In the genomic region with DNA sequence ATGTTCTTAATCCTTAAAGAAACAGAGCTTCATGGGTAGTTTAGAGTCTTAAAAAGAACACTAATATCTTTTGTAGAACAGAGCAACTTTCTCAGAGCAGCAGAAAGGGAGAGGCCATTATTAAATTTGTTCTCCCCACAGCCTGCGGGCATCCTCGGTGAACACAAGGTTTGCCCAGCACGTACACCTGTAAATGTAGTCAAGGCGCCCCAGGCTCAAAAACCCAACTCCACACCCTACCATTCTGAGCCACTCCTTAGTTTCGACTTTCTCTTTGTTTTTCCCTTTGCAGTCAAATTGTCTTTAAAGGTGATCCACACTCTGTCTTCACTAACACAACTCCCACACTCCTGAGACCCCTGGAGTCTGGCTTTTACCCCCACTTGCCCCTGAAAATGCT, we compare ENCODE assay signal across 33 cellular contexts.
"Had no signal": no experiment of that assay in that cellular context is flagged by ENCODE, and none has a peak within 500 bp of the region (broad histone marks: within the 10 kb centered on the region; RNA-seq: fewer than 3 reads in every experiment).

No MANE protein-coding gene starts in this region.

- H3K27me3 Mint-ChIP-seq: activated B cell treated with CpG ODN at 0.5 μM for 24 hours, brain had no signal

- H3K4me3 ChIP-seq: ascending aorta, breast epithelium, cardiac muscle cell, coronary artery, esophagus muscularis mucosa had no signal

- H3K27ac Mint-ChIP-seq: activated B cell treated with CpG ODN at 0.5 μM for 24 hours; activated CD8-positive, alpha-beta T cell treated with anti-CD3 and anti-CD28 coated beads for 36 hours; activated naive CD4-positive, alpha-beta T cell treated with anti-CD3 and anti-CD28 coated beads for 36 hours; activated naive CD4-positive, alpha-beta T cell treated with anti-CD3 and anti-CD28 coated beads, Interleukin-2, amount 50 U/mL, for 72 hours; activated naive CD8-positive, alpha-beta T cell treated with anti-CD3 and anti-CD28 coated beads, Interleukin-2, amount 10 ng/mL, durations not matched to agents 7 days and 5 days; activated T-helper 1 cell treated with anti-CD3 and anti-CD28 coated beads, Interleukin-12 subunit alpha, Interleukin-12 subunit beta, Interleukin-2, Interleukin-4 antibody, amounts not matched to agents 30 ng/mL and 10 ng/mL and 1 ng/mL, durations not matched to agents 14 hours and 24 hours and 36 hours; activated T-helper 2 cell treated with anti-CD3 and anti-CD28 coated beads, Interferon-gamma antibody, Interleukin-2, Interleukin-4, amounts not matched to agents 10 μg/mL and 5 μg/mL and 100 μg/mL, durations not matched to agents 14 hours and 24 hours and 36 hours; effector memory CD8-positive, alpha-beta T cell; T-cell; T-helper 1 cell treated with Interleukin-12 subunit alpha and Interleukin-12 subunit beta and Interleukin-4 antibody, amounts not matched to agents 30 μg/mL and 1 μg/mL, for 36 hours had no signal

- H3K27me3 ChIP-seq: ascending aorta, breast epithelium, esophagus muscularis mucosa had no signal

- H3K36me3 Mint-ChIP-seq: brain, T-cell had no signal

- ATAC-seq: activated CD4-positive, CD25-positive, alpha-beta regulatory T cell treated with anti-CD3 and anti-CD28 coated beads, Interleukin-2, amount 50 U/mL, for 24 hours; activated CD8-positive, alpha-beta T cell treated with anti-CD3 and anti-CD28 coated beads for 36 hours; activated naive CD4-positive, alpha-beta T cell treated with anti-CD3 and anti-CD28 coated beads, Interleukin-2, amount 50 U/mL, for 72 hours; effector memory CD8-positive, alpha-beta T cell; T-cell had no signal

- H3K36me3 ChIP-seq: ascending aorta, breast epithelium, cardiac muscle cell, esophagus muscularis mucosa, WERI-Rb-1 had no signal

- H3K4me1 ChIP-seq: breast epithelium had no signal

- H3K27ac ChIP-seq: ascending aorta, breast epithelium, cardiac muscle cell, coronary artery, epithelial cell of prostate, esophagus muscularis mucosa, WERI-Rb-1 had no signal

- H3K9me3 ChIP-seq: ascending aorta, breast epithelium, esophagus muscularis mucosa had no signal

- H3K4me3 Mint-ChIP-seq: activated B cell treated with CpG ODN at 0.5 μM for 24 hours; activated CD8-positive, alpha-beta T cell treated with anti-CD3 and anti-CD28 coated beads for 36 hours; activated naive CD4-positive, alpha-beta T cell treated with anti-CD3 and anti-CD28 coated beads for 36 hours; activated naive CD8-positive, alpha-beta T cell treated with anti-CD3 and anti-CD28 coated beads, Interleukin-2, amount 10 ng/mL, durations not matched to agents 7 days and 5 days; activated T-helper 1 cell treated with anti-CD3 and anti-CD28 coated beads, Interleukin-12 subunit alpha, Interleukin-12 subunit beta, Interleukin-2, Interleukin-4 antibody, amounts not matched to agents 30 ng/mL and 10 ng/mL and 1 ng/mL, durations not matched to agents 14 hours and 24 hours and 36 hours; brain; effector memory CD8-positive, alpha-beta T cell; T-cell; T-helper 1 cell treated with Interleukin-12 subunit alpha and Interleukin-12 subunit beta and Interleukin-4 antibody, amounts not matched to agents 30 μg/mL and 1 μg/mL, for 36 hours had no signal

- DNase-seq: activated B cell treated with CpG ODN at 0.5 μM for 24 hours; activated CD4-positive, alpha-beta T cell treated with anti-CD3 and anti-CD28 coated beads for 48 hours; activated CD4-positive, alpha-beta T cell treated with anti-CD3 and anti-CD28 coated beads, Interleukin-2, amount 50 U/mL, for 1 hour; activated CD4-positive, alpha-beta T cell treated with anti-CD3 and anti-CD28 coated beads, Interleukin-2, amount 50 U/mL, for 48 hours; activated CD8-positive, alpha-beta memory T cell treated with anti-CD3 and anti-CD28 coated beads for 24 hours; activated CD8-positive, alpha-beta T cell treated with anti-CD3 and anti-CD28 coated beads for 36 hours; activated effector memory CD4-positive, alpha-beta T cell treated with anti-CD3 and anti-CD28 coated beads, Interleukin-2, amount 50 U/mL, for 16 hours; activated naive CD4-positive, alpha-beta T cell treated with anti-CD3 and anti-CD28 coated beads for 36 hours; activated naive CD8-positive, alpha-beta T cell treated with anti-CD3 and anti-CD28 coated beads, Interleukin-2, amount 10 ng/mL, durations not matched to agents 7 days and 5 days; activated T-cell treated with anti-CD3 and anti-CD28 coated beads, Interleukin-2, amount 50 U/mL, for 1 hour; activated T-cell treated with anti-CD3 and anti-CD28 coated beads, Interleukin-2, amount 50 U/mL, for 48 hours; central memory CD4-positive, alpha-beta T cell; cerebellar nuclear complex; dermis blood vessel endothelial cell; effector CD4-positive, alpha-beta T cell; effector memory CD8-positive, alpha-beta T cell; head of caudate nucleus; SW 1271; T-cell; T-helper 9 cell; WERI-Rb-1 had no signal
